12 cellular contexts compared by ENCODE assay signal in the genomic region with DNA sequence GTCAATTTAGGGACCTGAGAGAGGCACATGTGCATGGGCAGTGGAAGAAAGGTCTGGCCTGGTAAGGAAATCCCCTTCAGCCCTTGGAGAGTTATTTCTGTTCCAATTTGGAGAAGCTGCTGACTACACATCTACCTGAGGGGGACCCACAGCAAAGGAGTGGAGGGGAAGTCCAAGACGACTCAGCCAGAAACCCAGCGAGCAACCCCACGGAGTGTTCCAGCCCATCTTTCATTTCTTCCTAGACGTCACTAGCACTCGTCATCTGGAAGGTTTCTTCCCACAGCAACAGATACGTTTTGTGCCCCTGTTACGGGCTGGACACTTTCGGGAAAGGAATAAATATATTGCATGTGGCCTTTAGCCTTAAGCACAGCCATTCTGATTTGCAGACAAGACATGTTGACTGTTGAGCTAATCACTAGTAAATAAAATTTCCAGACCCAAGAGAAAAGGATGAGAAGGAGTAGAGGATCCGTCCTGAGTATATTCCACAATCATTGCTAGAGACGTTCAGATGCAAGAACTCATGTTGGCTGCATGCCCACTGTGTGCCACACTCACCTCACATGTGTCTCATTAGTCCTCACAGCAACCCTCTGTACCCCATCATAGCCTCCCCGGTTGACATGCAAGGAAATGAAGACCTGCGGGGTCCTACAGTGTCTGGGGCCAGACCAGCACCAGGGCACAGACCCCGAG. TPM values are rescaled to one million over a fixed set of nuclear protein-coding genes. Genes with fewer than 3 reads are reported as not detected.
DNase-seq lines count a peak whose midpoint lies in the region; ATAC-seq and TF ChIP-seq lines count a peak whose summit lies in the region.
"Had no signal": no experiment of that assay in that cellular context is flagged by ENCODE, and none has a peak within 500 bp of the region (broad histone marks: within the 10 kb centered on the region; RNA-seq: fewer than 3 reads in every experiment).

No MANE protein-coding gene starts in this region.

- no peaks in the 10 kb centered on the region for H3K27me3 ChIP-seq in mesendoderm (ENCODE audit: insufficient read depth, low read length, poor library complexity)

- no peak overlapping the region for H4K8ac ChIP-seq in mesendoderm (ENCODE audit: low read depth, low read length)

- peak overlapping the region; percentile 59 for H3K56ac ChIP-seq in mesendoderm (ENCODE audit: low read length)

- no CpG with 5 or more reads among the region's 13 CpGs for whole genome bisulfite sequencing in mesendoderm (ENCODE audit: extremely low coverage, insufficient coverage, low lambda C conversion rate)

- peak overlapping the region; percentile 76 for H2AK5ac ChIP-seq in mesendoderm (ENCODE audit: low read length)

- H3K18ac ChIP-seq in mesendoderm (ENCODE audit: low read length): peak overlapping the region; percentile 21

- DNase-seq in mesendoderm (no peak), type B pancreatic cell (ENCODE audit: extremely low spot score, unreplicated experiment) (no peak), H4 (ENCODE audit: low spot score) (no peak), glutamatergic neuron (no peak)
- DNase-seq: IMR-90, NCI-H748 treated with DMSO at 0.1 percent for 48 hours, T-helper 17 cell had no signal

- no peak overlapping the region for H3K4me2 ChIP-seq in mesendoderm (ENCODE audit: low read length)

- no peak overlapping the region for H3K4me3 ChIP-seq in mesendoderm (ENCODE audit: low read length)

- H3K4me1 Mint-ChIP-seq in type B pancreatic cell (ENCODE audit: unreplicated experiment) (peaks cover 38% of the 10 kb centered on the region), glutamatergic neuron (ENCODE audit: low read depth, unreplicated experiment) (peaks cover 20% of the 10 kb centered on the region)
- H3K4me1 Mint-ChIP-seq: activated naive CD4-positive, alpha-beta T cell treated with anti-CD3 and anti-CD28 coated beads, Interleukin-2, amount 50 U/mL, for 24 hours had no signal

- no peak for TF ChIP-seq CTCF in type B pancreatic cell (conservative IDR thresholded peaks at IDR 0.05)
- TF ChIP-seq CTCF in glutamatergic neuron (IDR thresholded peaks at IDR 0.05; ENCODE audit: partially characterized antibody, unreplicated experiment): no peak

- H3K4me3 Mint-ChIP-seq in type B pancreatic cell: no peak overlapping the region
- H3K4me3 Mint-ChIP-seq in glutamatergic neuron (ENCODE audit: unreplicated experiment): no peak overlapping the region
- H3K4me3 Mint-ChIP-seq: activated naive CD4-positive, alpha-beta T cell treated with anti-CD3 and anti-CD28 coated beads, Interleukin-2, amount 50 U/mL, for 24 hours; T-helper 17 cell had no signal

- no peaks in the 10 kb centered on the region for H3K36me3 ChIP-seq in mesendoderm (ENCODE audit: control insufficient read depth, insufficient read depth, low read length)

- H3K27me3 Mint-ChIP-seq in type B pancreatic cell: no peaks in the 10 kb centered on the region
- H3K27me3 Mint-ChIP-seq in glutamatergic neuron (ENCODE audit: unreplicated experiment): peaks cover 10% of the 10 kb centered on the region

- no peak overlapping the region for H4K5ac ChIP-seq in mesendoderm (ENCODE audit: low read length)

- no peaks in the 10 kb centered on the region for H3K79me2 ChIP-seq in mesendoderm (ENCODE audit: control insufficient read depth, insufficient read depth, low read length)

- H2BK120ac ChIP-seq in mesendoderm (ENCODE audit: low read depth, low read length): no peak overlapping the region

- peak overlapping the region; percentile 46 for H3K4ac ChIP-seq in mesendoderm (ENCODE audit: low read depth, low read length)

- no peaks in the 10 kb centered on the region for H3K79me1 ChIP-seq in mesendoderm (ENCODE audit: low read length)

- no peaks in the 10 kb centered on the region for H3K36me3 Mint-ChIP-seq in type B pancreatic cell
- peaks cover 4% of the 10 kb centered on the region for H3K36me3 Mint-ChIP-seq in glutamatergic neuron (ENCODE audit: unreplicated experiment)
- H3K36me3 Mint-ChIP-seq: activated naive CD4-positive, alpha-beta T cell treated with anti-CD3 and anti-CD28 coated beads, Interleukin-2, amount 50 U/mL, for 24 hours had no signal

- H3K9me3 Mint-ChIP-seq in type B pancreatic cell (no peaks in the 10 kb centered on the region), glutamatergic neuron (ENCODE audit: unreplicated experiment) (peaks cover 5% of the 10 kb centered on the region)
- H3K9me3 Mint-ChIP-seq: activated naive CD4-positive, alpha-beta T cell treated with anti-CD3 and anti-CD28 coated beads, Interleukin-2, amount 50 U/mL, for 24 hours had no signal

- H3K4me1 ChIP-seq in mesendoderm (ENCODE audit: control insufficient read depth, low read depth, low read length): peaks cover 12% of the 10 kb centered on the region

- H3K27ac Mint-ChIP-seq in type B pancreatic cell (no peak overlapping the region), glutamatergic neuron (ENCODE audit: unreplicated experiment) (no peak overlapping the region)
- H3K27ac Mint-ChIP-seq: activated naive CD4-positive, alpha-beta T cell treated with anti-CD3 and anti-CD28 coated beads, Interleukin-2, amount 50 U/mL, for 24 hours; T-helper 17 cell had no signal

- no peak overlapping the region for H2BK15ac ChIP-seq in mesendoderm (replicated peaks; ENCODE audit: low read depth)

- H3K23ac ChIP-seq in mesendoderm (ENCODE audit: low read length): peak overlapping the region; percentile 57

- no peak overlapping the region for H3K9ac ChIP-seq in mesendoderm (ENCODE audit: low read length)

- peak overlapping the region; percentile 31 for H2BK5ac ChIP-seq in mesendoderm (ENCODE audit: low read length)

- H3K27ac ChIP-seq in mesendoderm (ENCODE audit: low read depth, low read length): no peak overlapping the region

- ATAC-seq in GM18502 (IDR thresholded peaks at IDR 0.05; ENCODE audit: poor library complexity, unreplicated experiment) (peak; percentile 86), GM19438 (IDR thresholded peaks at IDR 0.05; ENCODE audit: low read depth, unreplicated experiment) (peak; percentile 49), HG03095 (IDR thresholded peaks at IDR 0.05; ENCODE audit: unreplicated experiment) (peak; percentile 68), HG03460 (IDR thresholded peaks at IDR 0.05; ENCODE audit: unreplicated experiment) (no peak)
- ATAC-seq: T-helper 17 cell had no signal

RNA-seq across cellular contexts. Expression of gene FAM174B, which starts 7.8 kb away (rescaled TPM):
- polyA plus RNA-seq in mesendoderm (2013, experiment 1 of 2): 75.6 TPM
- polyA plus RNA-seq in mesendoderm (2013, experiment 2 of 2): 71.2 TPM
- total RNA-seq in type B pancreatic cell (ENCODE audit: low replicate concordance): 33.2 and 41.4 TPM in 2 replicates
- total RNA-seq in H4 (2014; rRNA removed; shearing (Covaris generic)): 0.06 and 0.14 TPM in 2 replicates
- total RNA-seq in glutamatergic neuron (ENCODE audit: unreplicated experiment): 8.6 TPM
